Comparison of ENCODE assay signal across 1 cellular context in genomic region chr17:40366076-40366860, GRCh38.
TF ChIP-seq lines count a peak whose summit lies in the region.

No MANE protein-coding gene starts in this region.

TF ChIP-seq in H1, 55 proteins besides CTCF, POLR2A, EP300 and RAD21:
- TF ChIP-seq USF2 (IDR thresholded peaks at IDR 0.05; ENCODE audit: low read length) (no peak), SP4 (IDR thresholded peaks at IDR 0.05; ENCODE audit: low read length) (no peak), PHF8 (conservative IDR thresholded peaks at IDR 0.05; ENCODE audit: low read depth, low read length) (no peak), CHD7 (IDR thresholded peaks at IDR 0.05; ENCODE audit: insufficient replicate concordance, low read length) (no peak), E2F6 (IDR thresholded peaks at IDR 0.05) (no peak), SIX5 (IDR thresholded peaks at IDR 0.05; ENCODE audit: low read depth, low read length) (no peak), TCF12 (IDR thresholded peaks at IDR 0.05; ENCODE audit: low read depth, low read length) (no peak)
